Comparison of ENCODE assay signal across 8 cellular contexts in genomic region chr1:42035830-42036604, GRCh38.
DNase-seq lines count a peak whose midpoint lies in the region; ATAC-seq and TF ChIP-seq lines count a peak whose summit lies in the region.

No MANE protein-coding gene starts in this region.

- ATAC-seq in GM21717 (IDR thresholded peaks at IDR 0.05; ENCODE audit: unreplicated experiment), result peak; percentile 86

- no peaks in the 10 kb centered on the region for H3K9me2 ChIP-seq in OCI-LY7 (ENCODE audit: insufficient read depth, low read length)

- H3K9ac ChIP-seq in muscle layer of colon (ENCODE audit: low read length), result peak overlapping the region; percentile 68

- H3K79me2 ChIP-seq in OCI-LY7 (ENCODE audit: insufficient read depth, low read depth, low read length), result no peaks in the 10 kb centered on the region

- POLR2A ChIA-PET in OCI-LY7 (lab: Charles Lee), result no interaction called here

- DNase-seq in DMS53 (lab: John Stamatoyannopoulos, UW) (peak; percentile 99), OCI-LY7 (ENCODE audit: low spot score) (peak; percentile 95), esophagus muscularis mucosa (ENCODE audit: extremely low spot score) (peak; percentile 98)
- peak; percentile 100 for DNase-seq in activated T-cell treated with anti-CD3 and anti-CD28 coated beads, Interleukin-2, amount 50 U/mL, for 24 hours
- peak; percentile 100 for DNase-seq in stimulated activated CD8-positive, alpha-beta memory T cell treated with anti-CD3 and anti-CD28 coated beads, Interleukin-4, amount 100 ng/mL, for 48 hours

- no peaks in the 10 kb centered on the region for H3K9me3 Mint-ChIP-seq in activated T-cell treated with anti-CD3 and anti-CD28 coated beads, Interleukin-2, amount 50 U/mL, for 24 hours

- no peaks in the 10 kb centered on the region for H3K9me3 ChIP-seq in OCI-LY7 (ENCODE audit: low read length)
- H3K9me3 ChIP-seq in esophagus muscularis mucosa, result no peaks in the 10 kb centered on the region
- H3K9me3 ChIP-seq in muscle layer of colon (ENCODE audit: low read length), result no peaks in the 10 kb centered on the region

- BruUV-seq in OCI-LY7 (replicated peaks; lab: Mats Ljungman, UMichigan), result no TSS peak

- CTCF ChIA-PET in OCI-LY7 (lab: Charles Lee; ENCODE audit: unreplicated experiment), result no interaction called here

- H3K27me3 Mint-ChIP-seq in activated T-cell treated with anti-CD3 and anti-CD28 coated beads, Interleukin-2, amount 50 U/mL, for 24 hours, result no peaks in the 10 kb centered on the region

- H3K4me3 Mint-ChIP-seq in activated T-cell treated with anti-CD3 and anti-CD28 coated beads, Interleukin-2, amount 50 U/mL, for 24 hours, result peak overlapping the region; percentile 85

- H3K27ac ChIP-seq in OCI-LY7 (ENCODE audit: low read depth, low read length, poor library complexity, severe bottlenecking) (no peak overlapping the region), esophagus muscularis mucosa (replicated peaks in 1 of 4) (peak overlapping the region; percentile 73 to 79 (median 76)), muscle layer of colon (ENCODE audit: low read depth, low read length) (no peak overlapping the region)

- no peaks in the 10 kb centered on the region for H3K36me3 ChIP-seq in OCI-LY7 (ENCODE audit: insufficient read depth, low read length)
- H3K36me3 ChIP-seq in esophagus muscularis mucosa, result no peaks in the 10 kb centered on the region
- no peaks in the 10 kb centered on the region for H3K36me3 ChIP-seq in muscle layer of colon (ENCODE audit: insufficient read depth, low read length)

- TF ChIP-seq CTCF in OCI-LY7 (conservative IDR thresholded peaks at IDR 0.05; ENCODE audit: low read length), result no peak
- peak in 1 of 3 experiments; percentile 0 for TF ChIP-seq CTCF in esophagus muscularis mucosa (IDR thresholded peaks at IDR 0.05)

- WGBS in esophagus muscularis mucosa, result 67% methylated on average over 1 of the region's 60 CpGs

- no peak for TF ChIP-seq POLR2A in esophagus muscularis mucosa (IDR thresholded peaks at IDR 0.05; ENCODE audit: low read depth)

- H3K4me1 Mint-ChIP-seq in activated T-cell treated with anti-CD3 and anti-CD28 coated beads, Interleukin-2, amount 50 U/mL, for 24 hours (ENCODE audit: low read depth), result peaks cover 44% of the 10 kb centered on the region

- H3K27ac Mint-ChIP-seq in activated T-cell treated with anti-CD3 and anti-CD28 coated beads, Interleukin-2, amount 50 U/mL, for 24 hours, result peak overlapping the region; percentile 81

- H3K36me3 Mint-ChIP-seq in activated T-cell treated with anti-CD3 and anti-CD28 coated beads, Interleukin-2, amount 50 U/mL, for 24 hours (ENCODE audit: low read depth), result no peaks in the 10 kb centered on the region

- H4K20me1 ChIP-seq in OCI-LY7 (ENCODE audit: insufficient read depth, low read length), result no peaks in the 10 kb centered on the region

- no peaks in the 10 kb centered on the region for H3K27me3 ChIP-seq in esophagus muscularis mucosa
- H3K27me3 ChIP-seq in muscle layer of colon (ENCODE audit: control insufficient read depth in 1 of 2, insufficient read depth in 2 of 2, low read length in 2 of 2), result no peaks in the 10 kb centered on the region

- peak overlapping the region; percentile 96 for H3K4me2 ChIP-seq in OCI-LY7 (ENCODE audit: low read length)

- peak overlapping the region; percentile 99 for H2AFZ ChIP-seq in OCI-LY7 (ENCODE audit: low read length)

- no peak for TF ChIP-seq EP300 in Ishikawa (IDR thresholded peaks at IDR 0.05; ENCODE audit: borderline replicate concordance)
- no peak for TF ChIP-seq EP300 in esophagus muscularis mucosa (IDR thresholded peaks at IDR 0.05)

- peaks cover 14% of the 10 kb centered on the region for H3K4me1 ChIP-seq in OCI-LY7 (ENCODE audit: insufficient read depth, low read length, poor library complexity, severe bottlenecking)
- H3K4me1 ChIP-seq in esophagus muscularis mucosa, result peaks cover 13 to 16% (median 16%) of the 10 kb centered on the region in 4 donors
- peaks cover 11% of the 10 kb centered on the region for H3K4me1 ChIP-seq in muscle layer of colon (ENCODE audit: insufficient read depth, low read length)

- intact Hi-C loops in OCI-LY7 (cut with micrococcal nuclease; ENCODE audit: unreplicated experiment) (loop anchor here (5.0 kb wide), 2 partner anchors 464 to 1059 kb away; partner anchors contain the start of gene CTPS1), esophagus muscularis mucosa (cut with DNase I) (loop anchor here (10.0 kb wide), 2 partner anchors 121 to 299 kb away; partner anchors contain the start of genes FOXJ3 and HIVEP3)

- TF ChIP-seq RAD21 in Ishikawa (IDR thresholded peaks at IDR 0.05; ENCODE audit: low read depth), result no peak

- H3K4me3 ChIP-seq in OCI-LY7 (ENCODE audit: low read depth, low read length, poor library complexity, severe bottlenecking) (peak overlapping the region; percentile 84), esophagus muscularis mucosa (peak overlapping the region; percentile 77 to 93 (median 84)), muscle layer of colon (ENCODE audit: low read depth in 1 of 2, low read length in 2 of 2) (peak overlapping the region in 1 of 2 donors; percentile 67)

TF ChIP-seq in Ishikawa, 13 proteins besides CTCF, POLR2A, EP300 and RAD21:
- TF ChIP-seq CREB1 (IDR thresholded peaks at IDR 0.05; ENCODE audit: low read depth) (no peak), MAX (IDR thresholded peaks at IDR 0.05) (peak; percentile 45; the same call in 1 of the 2 replicates), NFIC (IDR thresholded peaks at IDR 0.05) (no peak)
TF ChIP-seq in Ishikawa: peak in this region for 1.

Comparison
In these comparisons a context has a peak if more than half of its experiments do, and no peak if none do; other contexts are left out.
1. H3K27ac ChIP-seq: peak in esophagus muscularis mucosa (4 of 4); none in OCI-LY7 (single experiment) and muscle layer of colon (single experiment).
2. Peak in every context shown above with its lines, with median percentiles within 50 percentile points of each other: DNase-seq.